ENCODE assay signal across 8 cellular contexts in the genomic region with DNA sequence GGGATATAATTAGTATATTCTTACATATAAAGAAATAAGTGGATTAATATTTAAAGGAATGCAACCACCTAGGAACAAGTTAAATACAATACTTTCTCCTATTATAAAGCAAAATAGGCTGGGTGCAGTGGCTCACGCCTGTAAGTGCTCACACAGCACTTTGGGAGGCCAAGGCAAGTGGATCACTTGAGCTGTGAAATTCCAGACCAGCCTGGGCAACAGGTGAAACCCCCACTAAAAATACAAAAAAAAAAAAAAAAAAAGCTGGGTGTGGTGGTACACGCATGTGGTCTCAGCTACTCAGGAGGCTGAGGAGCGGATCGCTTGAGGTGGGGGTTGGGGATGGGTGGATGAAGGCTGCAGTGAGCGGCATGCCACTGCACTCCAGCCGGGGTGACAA.
"Had no signal": no experiment of that assay in that cellular context is flagged by ENCODE, and none has a peak within 500 bp of the region (broad histone marks: within the 10 kb centered on the region; RNA-seq: fewer than 3 reads in every experiment).

No MANE protein-coding gene starts in this region.

- H3K4me3 Mint-ChIP-seq: H9, HFFc6, IgD-negative memory B cell had no signal

- H3K27me3 Mint-ChIP-seq: IgD-negative memory B cell had no signal

- DNase-seq: GOT3, H9, HFFc6, KBM-7 had no signal

- ATAC-seq: HCT116, HepG2 had no signal

- H3K36me3 Mint-ChIP-seq: IgD-negative memory B cell had no signal

- H3K27ac ChIP-seq: HL-60 had no signal

- H3K27ac Mint-ChIP-seq: HFFc6, IgD-negative memory B cell had no signal
